In the genomic region with DNA sequence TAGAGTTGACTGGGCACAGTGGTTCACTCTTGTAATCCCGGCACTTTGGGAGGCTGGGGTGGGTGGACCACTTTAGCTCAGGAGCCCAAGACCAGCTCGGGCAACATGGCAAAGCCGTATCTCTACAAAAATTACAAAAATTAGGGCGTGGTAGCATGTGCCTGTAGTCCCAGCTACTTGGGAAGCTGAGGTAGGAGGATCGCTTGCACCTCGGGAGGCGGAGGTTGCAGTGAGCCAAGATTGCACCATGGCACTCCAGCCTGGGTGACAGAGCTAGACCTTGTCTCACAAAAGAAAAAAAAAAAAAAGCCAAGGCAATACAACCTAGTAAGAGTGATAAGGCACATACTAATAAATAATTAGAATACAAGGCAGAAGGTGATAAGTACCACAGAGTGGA, we compare ENCODE assay signal across 21 cellular contexts.
"Had no signal": no experiment of that assay in that cellular context is flagged by ENCODE, and none has a peak within 500 bp of the region (broad histone marks: within the 10 kb centered on the region; RNA-seq: fewer than 3 reads in every experiment).

No MANE protein-coding gene starts in this region.

- H3K27me3 ChIP-seq: MG63, SJSA1 had no signal

- H3K9me3 ChIP-seq: MG63, SJSA1 had no signal

- FAIRE-seq: RCC 7860 had no signal

- H3K36me3 ChIP-seq: MG63, SJSA1 had no signal

- DNase-seq: KBM-7, MG63, NCI-H1092, NCI-H1105 treated with DMSO at 0.1 percent for 48 hours, NCI-H1436, NCI-H187, NCI-H2029, NCI-H2081 treated with DMSO at 0.1 percent for 48 hours, NCI-H2171, NCI-H226, NCI-H446, NCI-H510A, NCI-H524 treated with DMSO at 0.1 percent for 48 hours, NCI-H69, NCI-H774, Right ventricle myocardium superior, RPMI8226, SIG-M5 had no signal

- H3K27ac ChIP-seq: SJSA1, SK-N-MC had no signal

- H3K4me3 ChIP-seq: MG63, SJSA1, SK-N-MC had no signal
